In genomic region chr12:53498235-53498630, GRCh38 we compare ENCODE assay signal across 11 cellular contexts. TPM values are rescaled to one million over a fixed set of nuclear protein-coding genes. Genes with fewer than 3 reads are reported as not detected.
DNase-seq lines count a peak whose midpoint lies in the region; ATAC-seq and TF ChIP-seq lines count a peak whose summit lies in the region.
"Had no signal": no experiment of that assay in that cellular context is flagged by ENCODE, and none has a peak within 500 bp of the region (broad histone marks: within the 10 kb centered on the region; RNA-seq: fewer than 3 reads in every experiment).

No MANE protein-coding gene starts in this region.

- H3K4me1 Mint-ChIP-seq in GM23338, result peaks cover 58% of the 10 kb centered on the region
- peaks cover 43% of the 10 kb centered on the region for H3K4me1 Mint-ChIP-seq in activated CD4-positive, alpha-beta memory T cell treated with anti-CD3 and anti-CD28 coated beads for 36 hours (ENCODE audit: low read depth)
- H3K4me1 Mint-ChIP-seq in stimulated activated effector memory CD8-positive, alpha-beta T cell treated with anti-CD3 and anti-CD28 coated beads, Interleukin-12 subunit alpha, Interleukin-12 subunit beta, amount 100 ng/mL, for 72 hours, result peaks cover 58% of the 10 kb centered on the region

- peak overlapping the region; percentile 97 for H3K27ac Mint-ChIP-seq in GM23338
- peak overlapping the region; percentile 30 for H3K27ac Mint-ChIP-seq in activated CD4-positive, alpha-beta memory T cell treated with anti-CD3 and anti-CD28 coated beads for 36 hours
- peak overlapping the region; percentile 97 for H3K27ac Mint-ChIP-seq in stimulated activated effector memory CD8-positive, alpha-beta T cell treated with anti-CD3 and anti-CD28 coated beads, Interleukin-12 subunit alpha, Interleukin-12 subunit beta, amount 100 ng/mL, for 72 hours

- H3K4me3 ChIP-seq in GM23338 (peak overlapping the region; percentile 58), fibroblast of the aortic adventitia (ENCODE audit: low read depth, low read length) (peak overlapping the region; percentile 91)

- H3K9me2 ChIP-seq in GM23338 (ENCODE audit: insufficient read depth), result no peaks in the 10 kb centered on the region

- intact Hi-C loops in activated CD4-positive, alpha-beta memory T cell treated with anti-CD3 and anti-CD28 coated beads for 36 hours (cut with micrococcal nuclease), result no loop called here

- DNase-seq in GM23338 (ENCODE audit: low spot score) (no peak), fibroblast of the aortic adventitia (ENCODE audit: low read depth) (no peak), DMS53 (lab: John Stamatoyannopoulos, UW) (no peak), GM19240 (ENCODE audit: insufficient read length, low spot score) (no peak), SHP77 (lab: John Stamatoyannopoulos, UW) (no peak)
- DNase-seq in activated CD4-positive, alpha-beta memory T cell treated with anti-CD3 and anti-CD28 coated beads for 36 hours, result no peak
- DNase-seq in stimulated activated effector memory CD8-positive, alpha-beta T cell treated with anti-CD3 and anti-CD28 coated beads, Interleukin-12 subunit alpha, Interleukin-12 subunit beta, amount 100 ng/mL, for 72 hours (ENCODE audit: low spot score in 2 of 2), result no peak

- POLR2A ChIA-PET in activated CD4-positive, alpha-beta memory T cell treated with anti-CD3 and anti-CD28 coated beads for 36 hours (lab: Charles Lee), result interaction anchor here (1.0 to 1.9 kb wide), 4 partner anchors 10 to 174 kb away, joined by 3 to 8 read pairs (median 5); no protein-coding TSS in a partner anchor

- H4K20me1 ChIP-seq in GM23338 (replicated peaks; ENCODE audit: insufficient read depth), result no peaks in the 10 kb centered on the region; the same call in 1 of the 2 replicates

- H3K9me3 Mint-ChIP-seq in GM23338, result peaks cover 3% of the 10 kb centered on the region
- no peaks in the 10 kb centered on the region for H3K9me3 Mint-ChIP-seq in activated CD4-positive, alpha-beta memory T cell treated with anti-CD3 and anti-CD28 coated beads for 36 hours
- no peaks in the 10 kb centered on the region for H3K9me3 Mint-ChIP-seq in stimulated activated effector memory CD8-positive, alpha-beta T cell treated with anti-CD3 and anti-CD28 coated beads, Interleukin-12 subunit alpha, Interleukin-12 subunit beta, amount 100 ng/mL, for 72 hours

- TF ChIP-seq CTCF in GM23338 (conservative IDR thresholded peaks at IDR 0.05; ENCODE audit: low read depth in 2 of 2) (no peak), fibroblast of the aortic adventitia (IDR thresholded peaks at IDR 0.05; ENCODE audit: insufficient read depth, low read length) (no peak)

- H2AFZ ChIP-seq in GM23338, result no peak overlapping the region

- CTCF ChIA-PET in activated CD4-positive, alpha-beta memory T cell treated with anti-CD3 and anti-CD28 coated beads for 36 hours (lab: Charles Lee), result interaction anchor here (1.0 to 3.7 kb wide), 4 partner anchors 9 to 24 kb away, joined by 3 to 20 read pairs (median 4); partner anchors contain the start of gene NPFF

- peaks cover 10% of the 10 kb centered on the region for H3F3A ChIP-seq in GM23338 (replicated peaks; ENCODE audit: low read depth)

- H3K27me3 ChIP-seq in GM23338 (ENCODE audit: insufficient read depth), result no peaks in the 10 kb centered on the region

- H3K36me3 ChIP-seq in GM23338 (ENCODE audit: insufficient read depth), result no peaks in the 10 kb centered on the region

- H3K4me2 ChIP-seq in GM23338, result peak overlapping the region; percentile 84

- H3K4me3 Mint-ChIP-seq in GM23338, result peak overlapping the region; percentile 79
- peak overlapping the region; percentile 84 for H3K4me3 Mint-ChIP-seq in activated CD4-positive, alpha-beta memory T cell treated with anti-CD3 and anti-CD28 coated beads for 36 hours
- H3K4me3 Mint-ChIP-seq in stimulated activated effector memory CD8-positive, alpha-beta T cell treated with anti-CD3 and anti-CD28 coated beads, Interleukin-12 subunit alpha, Interleukin-12 subunit beta, amount 100 ng/mL, for 72 hours, result peak overlapping the region; percentile 81

- H3K79me2 ChIP-seq in GM23338 (replicated peaks; ENCODE audit: insufficient read depth), result peaks cover 29% of the 10 kb centered on the region

- peaks cover 43% of the 10 kb centered on the region for H3K4me1 ChIP-seq in GM23338 (ENCODE audit: insufficient read depth)

- ATAC-seq in GM23338 (no peak), HG03039 (IDR thresholded peaks at IDR 0.05; ENCODE audit: unreplicated experiment) (no peak)
- no peak for ATAC-seq in stimulated activated effector memory CD8-positive, alpha-beta T cell treated with anti-CD3 and anti-CD28 coated beads, Interleukin-12 subunit alpha, Interleukin-12 subunit beta, amount 100 ng/mL, for 72 hours

- H3K27ac ChIP-seq in GM23338 (ENCODE audit: low read depth), result 0 out of 2 replicates have a peak overlapping the region, but pooled peaks have one; percentile 59

- peaks cover 3% of the 10 kb centered on the region; the same call in 2 of the 3 replicates for H3K36me3 Mint-ChIP-seq in GM23338 (ENCODE audit: low read depth)
- no peaks in the 10 kb centered on the region for H3K36me3 Mint-ChIP-seq in activated CD4-positive, alpha-beta memory T cell treated with anti-CD3 and anti-CD28 coated beads for 36 hours
- peaks cover 21% of the 10 kb centered on the region for H3K36me3 Mint-ChIP-seq in stimulated activated effector memory CD8-positive, alpha-beta T cell treated with anti-CD3 and anti-CD28 coated beads, Interleukin-12 subunit alpha, Interleukin-12 subunit beta, amount 100 ng/mL, for 72 hours

- peaks cover 21% of the 10 kb centered on the region for H3K27me3 Mint-ChIP-seq in GM23338 (ENCODE audit: insufficient read depth, low read depth, poor library complexity)
- no peaks in the 10 kb centered on the region for H3K27me3 Mint-ChIP-seq in activated CD4-positive, alpha-beta memory T cell treated with anti-CD3 and anti-CD28 coated beads for 36 hours

TF ChIP-seq in GM23338, 12 proteins besides CTCF, POLR2A, EP300 and RAD21 (continues in another document):
- TF ChIP-seq ETS1 (IDR thresholded peaks at IDR 0.05), result no peak
- no peak for TF ChIP-seq REST (IDR thresholded peaks at IDR 0.05; ENCODE audit: unreplicated experiment)
- TF ChIP-seq NANOG (IDR thresholded peaks at IDR 0.05; ENCODE audit: borderline replicate concordance), result no peak

RNA-seq across cellular contexts. Expression of gene MAP3K12, which starts 1.0 kb away (rescaled TPM):
- total RNA-seq in GM23338 (2014; rRNA removed; shearing (Covaris generic)), result 15.6 and 17.9 TPM in 2 replicates
- polyA plus RNA-seq in GM23338 (2016; fragmentation: Nextera tagmentation; extraction: Ambion mirVana), result 6.6 and 7.9 TPM in 2 replicates
- 10 to 100 TPM; 13.0 to 14.7 TPM for total RNA-seq in activated CD4-positive, alpha-beta memory T cell treated with anti-CD3 and anti-CD28 coated beads for 36 hours
- total RNA-seq in fibroblast of the aortic adventitia (ENCODE audit: low replicate concordance), result 32.1 and 118 TPM in 2 replicates

RNA-seq across cellular contexts. Expression of gene TARBP2, which starts 2.9 kb away (rescaled TPM):
- total RNA-seq in GM23338 (2014; rRNA removed; shearing (Covaris generic)), result 55.7 and 83.4 TPM in 2 replicates
- polyA plus RNA-seq in GM23338 (2016; fragmentation: Nextera tagmentation; extraction: Ambion mirVana), result 52.1 and 57.0 TPM in 2 replicates
- 10 to 100 TPM; 27.5 to 29.7 TPM for total RNA-seq in activated CD4-positive, alpha-beta memory T cell treated with anti-CD3 and anti-CD28 coated beads for 36 hours
- 32.4 and 43.9 TPM in 2 replicates for total RNA-seq in fibroblast of the aortic adventitia (ENCODE audit: low replicate concordance)

RNA-seq across cellular contexts. Expression of gene NPFF, which starts 9.1 kb away (rescaled TPM):
- total RNA-seq in GM23338 (2014; rRNA removed; shearing (Covaris generic)), result 0.69 TPM in 1 of 2 replicates, not detected in the other
- 0.71 and 0.96 TPM in 2 replicates for polyA plus RNA-seq in GM23338 (2016; fragmentation: Nextera tagmentation; extraction: Ambion mirVana)
- under 1 TPM in 1 of 2 experiments, not detected in 1; 0.58 TPM for total RNA-seq in activated CD4-positive, alpha-beta memory T cell treated with anti-CD3 and anti-CD28 coated beads for 36 hours
- total RNA-seq in fibroblast of the aortic adventitia (ENCODE audit: low replicate concordance), result not detected in 2 replicates
- total RNA-seq: liver, M059J, SK-MEL-5 had no signal
- polyA plus RNA-seq: liver had no signal

RNA-seq across cellular contexts. Expression of gene PCBP2, which starts 46.3 kb away (rescaled TPM):
- 676 and 713 TPM in 2 replicates for total RNA-seq in GM23338 (2014; rRNA removed; shearing (Covaris generic))
- 397 and 473 TPM in 2 replicates for polyA plus RNA-seq in GM23338 (2016; fragmentation: Nextera tagmentation; extraction: Ambion mirVana)
- 100 to 1,000 TPM; 897 to 926 TPM for total RNA-seq in activated CD4-positive, alpha-beta memory T cell treated with anti-CD3 and anti-CD28 coated beads for 36 hours
- 165 and 233 TPM in 2 replicates for total RNA-seq in fibroblast of the aortic adventitia (ENCODE audit: low replicate concordance)

RNA-seq across cellular contexts. Expression of gene PRR13, which starts 56.7 kb away (rescaled TPM):
- 70.5 and 120 TPM in 2 replicates for total RNA-seq in GM23338 (2014; rRNA removed; shearing (Covaris generic))
- polyA plus RNA-seq in GM23338 (2016; fragmentation: Nextera tagmentation; extraction: Ambion mirVana), result 302 and 303 TPM in 2 replicates
- 100 to 1,000 TPM; 218 to 221 TPM for total RNA-seq in activated CD4-positive, alpha-beta memory T cell treated with anti-CD3 and anti-CD28 coated beads for 36 hours
- total RNA-seq in fibroblast of the aortic adventitia (ENCODE audit: low replicate concordance), result 59.5 and 60.0 TPM in 2 replicates

Comparison
In these comparisons a context has a peak if more than half of its experiments do, and no peak if none do; other contexts are left out.
1. H3K27ac Mint-ChIP-seq: peak in every context shown above with its lines; median percentile 97 in GM23338; 97 in stimulated activated effector memory CD8-positive, alpha-beta T cell treated with anti-CD3 and anti-CD28 coated beads, Interleukin-12 subunit alpha, Interleukin-12 subunit beta, amount 100 ng/mL, for 72 hours; 30 in activated CD4-positive, alpha-beta memory T cell treated with anti-CD3 and anti-CD28 coated beads for 36 hours.